1 cellular context compared by ENCODE assay signal in genomic region chr5:142820447-142820846, GRCh38.
TF ChIP-seq lines count a peak whose summit lies in the region.

No MANE protein-coding gene starts in this region.

TF ChIP-seq in HepG2, 621 proteins besides CTCF, POLR2A, EP300 and RAD21 (continued from another document and continues in another):
- no peak for TF ChIP-seq ARNTL (CRISPR knock-in tag; IDR thresholded peaks at IDR 0.05)
- TF ChIP-seq ZNF652 (CRISPR knock-in tag; IDR thresholded peaks at IDR 0.05; ENCODE audit: borderline replicate concordance, low read depth), result no peak
- TF ChIP-seq HNRNPL (IDR thresholded peaks at IDR 0.05; ENCODE audit: low read depth, low read length), result no peak
- TF ChIP-seq RFXANK (CRISPR knock-in tag; IDR thresholded peaks at IDR 0.05), result no peak
- no peak for TF ChIP-seq ZNF343 (CRISPR knock-in tag; IDR thresholded peaks at IDR 0.05)
- TF ChIP-seq ASH2L (IDR thresholded peaks at IDR 0.05; ENCODE audit: insufficient read length, low read depth, low read length), result peak; percentile 58
- peak; percentile 52 for TF ChIP-seq RBFOX2 (IDR thresholded peaks at IDR 0.05; ENCODE audit: low read depth, low read length)
- no peak for TF ChIP-seq TSC22D2 (CRISPR knock-in tag; IDR thresholded peaks at IDR 0.05; ENCODE audit: borderline replicate concordance)
- TF ChIP-seq SALL1 (CRISPR knock-in tag; IDR thresholded peaks at IDR 0.05), result peak; percentile 87
- TF ChIP-seq, protein P1, sequence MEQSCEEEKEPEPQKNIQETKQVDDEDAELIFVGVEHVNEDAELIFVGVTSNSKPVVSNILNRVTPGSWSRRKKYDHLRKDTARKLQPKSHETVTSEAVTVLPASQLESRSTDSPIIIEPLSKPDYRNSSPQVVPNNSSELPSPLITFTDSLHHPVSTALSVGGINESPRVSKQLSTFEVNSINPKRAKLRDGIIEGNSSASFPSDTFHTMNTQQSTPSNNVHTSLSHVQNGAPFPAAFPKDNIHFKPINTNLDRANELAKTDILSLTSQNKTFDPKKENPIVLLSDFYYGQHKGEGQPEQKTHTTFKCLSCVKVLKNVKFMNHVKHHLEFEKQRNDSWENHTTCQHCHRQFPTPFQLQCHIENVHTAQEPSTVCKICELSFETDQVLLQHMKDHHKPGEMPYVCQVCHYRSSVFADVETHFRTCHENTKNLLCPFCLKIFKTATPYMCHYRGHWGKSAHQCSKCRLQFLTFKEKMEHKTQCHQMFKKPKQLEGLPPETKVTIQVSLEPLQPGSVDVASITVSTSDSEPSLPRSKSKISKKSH (CRISPR knock-in tag; IDR thresholded peaks at IDR 0.05; ENCODE audit: borderline replicate concordance), result no peak
- TF ChIP-seq KAT8 (CRISPR knock-in tag; IDR thresholded peaks at IDR 0.05), result no peak
- no peak for TF ChIP-seq CEBPB (IDR thresholded peaks at IDR 0.05; ENCODE audit: borderline replicate concordance, low read depth, low read length)
- peak; percentile 25; the same call in 1 of the 2 replicates for TF ChIP-seq KMT2B (CRISPR knock-in tag; IDR thresholded peaks at IDR 0.05)
- TF ChIP-seq MBD4 (IDR thresholded peaks at IDR 0.05; ENCODE audit: borderline replicate concordance, low read length), result no peak
- TF ChIP-seq, protein P2, sequence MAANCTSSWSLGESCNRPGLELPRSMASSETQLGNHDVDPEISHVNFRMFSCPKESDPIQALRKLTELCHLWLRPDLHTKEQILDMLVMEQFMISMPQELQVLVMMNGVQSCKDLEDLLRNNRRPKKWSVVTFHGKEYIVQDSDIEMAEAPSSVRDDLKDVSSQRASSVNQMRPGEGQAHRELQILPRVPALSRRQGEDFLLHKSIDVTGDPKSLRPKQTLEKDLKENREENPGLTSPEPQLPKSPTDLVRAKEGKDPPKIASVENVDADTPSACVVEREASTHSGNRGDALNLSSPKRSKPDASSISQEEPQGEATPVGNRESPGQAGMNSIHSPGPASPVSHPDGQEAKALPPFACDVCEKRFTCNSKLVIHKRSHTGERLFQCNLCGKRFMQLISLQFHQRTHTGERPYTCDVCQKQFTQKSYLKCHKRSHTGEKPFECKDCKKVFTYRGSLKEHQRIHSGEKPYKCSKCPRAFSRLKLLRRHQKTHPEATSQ (CRISPR knock-in tag; IDR thresholded peaks at IDR 0.05; ENCODE audit: borderline replicate concordance), result no peak; the same call in 1 of the 2 replicates
- TF ChIP-seq, protein P3, sequence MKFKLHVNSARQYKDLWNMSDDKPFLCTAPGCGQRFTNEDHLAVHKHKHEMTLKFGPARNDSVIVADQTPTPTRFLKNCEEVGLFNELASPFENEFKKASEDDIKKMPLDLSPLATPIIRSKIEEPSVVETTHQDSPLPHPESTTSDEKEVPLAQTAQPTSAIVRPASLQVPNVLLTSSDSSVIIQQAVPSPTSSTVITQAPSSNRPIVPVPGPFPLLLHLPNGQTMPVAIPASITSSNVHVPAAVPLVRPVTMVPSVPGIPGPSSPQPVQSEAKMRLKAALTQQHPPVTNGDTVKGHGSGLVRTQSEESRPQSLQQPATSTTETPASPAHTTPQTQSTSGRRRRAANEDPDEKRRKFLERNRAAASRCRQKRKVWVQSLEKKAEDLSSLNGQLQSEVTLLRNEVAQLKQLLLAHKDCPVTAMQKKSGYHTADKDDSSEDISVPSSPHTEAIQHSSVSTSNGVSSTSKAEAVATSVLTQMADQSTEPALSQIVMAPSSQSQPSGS (CRISPR knock-in tag; IDR thresholded peaks at IDR 0.05), result peak; percentile 24; the same call in 1 of the 2 replicates
- TF ChIP-seq ZBTB25 (CRISPR knock-in tag; IDR thresholded peaks at IDR 0.05), result no peak
- no peak for TF ChIP-seq TOPORS (CRISPR knock-in tag; IDR thresholded peaks at IDR 0.05)
- peak; percentile 65 for TF ChIP-seq HDAC1 (CRISPR knock-in tag; IDR thresholded peaks at IDR 0.05)
- TF ChIP-seq, protein P4, sequence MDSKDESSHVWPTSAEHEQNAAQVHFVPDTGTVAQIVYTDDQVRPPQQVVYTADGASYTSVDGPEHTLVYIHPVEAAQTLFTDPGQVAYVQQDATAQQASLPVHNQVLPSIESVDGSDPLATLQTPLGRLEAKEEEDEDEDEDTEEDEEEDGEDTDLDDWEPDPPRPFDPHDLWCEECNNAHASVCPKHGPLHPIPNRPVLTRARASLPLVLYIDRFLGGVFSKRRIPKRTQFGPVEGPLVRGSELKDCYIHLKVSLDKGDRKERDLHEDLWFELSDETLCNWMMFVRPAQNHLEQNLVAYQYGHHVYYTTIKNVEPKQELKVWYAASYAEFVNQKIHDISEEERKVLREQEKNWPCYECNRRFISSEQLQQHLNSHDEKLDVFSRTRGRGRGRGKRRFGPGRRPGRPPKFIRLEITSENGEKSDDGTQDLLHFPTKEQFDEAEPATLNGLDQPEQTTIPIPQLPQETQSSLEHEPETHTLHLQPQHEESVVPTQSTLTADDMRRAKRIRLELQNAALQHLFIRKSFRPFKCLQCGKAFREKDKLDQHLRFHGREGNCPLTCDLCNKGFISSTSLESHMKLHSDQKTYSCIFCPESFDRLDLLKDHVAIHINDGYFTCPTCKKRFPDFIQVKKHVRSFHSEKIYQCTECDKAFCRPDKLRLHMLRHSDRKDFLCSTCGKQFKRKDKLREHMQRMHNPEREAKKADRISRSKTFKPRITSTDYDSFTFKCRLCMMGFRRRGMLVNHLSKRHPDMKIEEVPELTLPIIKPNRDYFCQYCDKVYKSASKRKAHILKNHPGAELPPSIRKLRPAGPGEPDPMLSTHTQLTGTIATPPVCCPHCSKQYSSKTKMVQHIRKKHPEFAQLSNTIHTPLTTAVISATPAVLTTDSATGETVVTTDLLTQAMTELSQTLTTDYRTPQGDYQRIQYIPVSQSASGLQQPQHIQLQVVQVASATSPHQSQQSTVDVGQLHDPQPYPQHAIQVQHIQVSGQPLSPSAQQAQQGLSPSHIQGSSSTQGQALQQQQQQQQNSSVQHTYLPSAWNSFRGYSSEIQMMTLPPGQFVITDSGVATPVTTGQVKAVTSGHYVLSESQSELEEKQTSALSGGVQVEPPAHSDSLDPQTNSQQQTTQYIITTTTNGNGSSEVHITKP (CRISPR knock-in tag; IDR thresholded peaks at IDR 0.05; ENCODE audit: low read depth), result peak; percentile 77
- peak; percentile 81 for TF ChIP-seq HDAC2 (CRISPR knock-in tag; IDR thresholded peaks at IDR 0.05)
- TF ChIP-seq ZFX (CRISPR knock-in tag; IDR thresholded peaks at IDR 0.05; ENCODE audit: low read depth), result peak; percentile 42; the same call in 1 of the 2 replicates
- TF ChIP-seq ZNF253 (CRISPR knock-in tag; IDR thresholded peaks at IDR 0.05; ENCODE audit: borderline replicate concordance), result no peak
- TF ChIP-seq ZNF143 (CRISPR knock-in tag; IDR thresholded peaks at IDR 0.05), result no peak
- TF ChIP-seq SRSF9 (IDR thresholded peaks at IDR 0.05; ENCODE audit: borderline replicate concordance, insufficient read depth, low read depth, low read length, poor library complexity, severe bottlenecking), result no peak
- TF ChIP-seq ZNF362 (CRISPR knock-in tag; IDR thresholded peaks at IDR 0.05; ENCODE audit: borderline replicate concordance), result no peak
- no peak for TF ChIP-seq STAT5B (CRISPR knock-in tag; IDR thresholded peaks at IDR 0.05)
- TF ChIP-seq ZNF619 (CRISPR knock-in tag; IDR thresholded peaks at IDR 0.05), result no peak
- peak; percentile 53; the same call in 1 of the 2 replicates for TF ChIP-seq POLR2AphosphoS5 (IDR thresholded peaks at IDR 0.05; ENCODE audit: low read depth, low read length)
- peak; percentile 49; the same call in 1 of the 2 replicates for TF ChIP-seq DMAP1 (CRISPR knock-in tag; IDR thresholded peaks at IDR 0.05)
- no peak; the same call in 1 of the 2 replicates for TF ChIP-seq ZNF337 (CRISPR knock-in tag; IDR thresholded peaks at IDR 0.05; ENCODE audit: borderline replicate concordance, low read depth)
- TF ChIP-seq KAT7 (CRISPR knock-in tag; IDR thresholded peaks at IDR 0.05; ENCODE audit: borderline replicate concordance), result no peak
- TF ChIP-seq ZHX1 (CRISPR knock-in tag; IDR thresholded peaks at IDR 0.05; ENCODE audit: low read depth), result no peak
- no peak for TF ChIP-seq ZNF607 (CRISPR knock-in tag; IDR thresholded peaks at IDR 0.05; ENCODE audit: borderline replicate concordance)
- TF ChIP-seq NFIC (IDR thresholded peaks at IDR 0.05; ENCODE audit: low read length), result no peak
- no peak for TF ChIP-seq ZXDC (CRISPR knock-in tag; IDR thresholded peaks at IDR 0.05)
- TF ChIP-seq MED1 (CRISPR knock-in tag; IDR thresholded peaks at IDR 0.05), result peak; percentile 69
- peak; percentile 92 for TF ChIP-seq ZNF292 (CRISPR knock-in tag; IDR thresholded peaks at IDR 0.05; ENCODE audit: borderline replicate concordance, low read depth)
- no peak for TF ChIP-seq PHF20 (CRISPR knock-in tag; IDR thresholded peaks at IDR 0.05)
- TF ChIP-seq ONECUT2 (CRISPR knock-in tag; IDR thresholded peaks at IDR 0.05), result no peak
- TF ChIP-seq CSRNP1 (CRISPR knock-in tag; IDR thresholded peaks at IDR 0.05), result 0 out of 2 replicates have a peak, but pooled peaks have one; percentile 26
- TF ChIP-seq ZNF530 (CRISPR knock-in tag; IDR thresholded peaks at IDR 0.05; ENCODE audit: low read depth), result no peak
- no peak for TF ChIP-seq YEATS2 (CRISPR knock-in tag; IDR thresholded peaks at IDR 0.05; ENCODE audit: borderline replicate concordance)
- no peak for TF ChIP-seq SOX6 (IDR thresholded peaks at IDR 0.05)
- peak; percentile 60 for TF ChIP-seq SOX6 (CRISPR knock-in tag; IDR thresholded peaks at IDR 0.05)
- no peak for TF ChIP-seq ZNF546 (CRISPR knock-in tag; conservative IDR thresholded peaks at IDR 0.05)
- no peak for TF ChIP-seq PAX8 (CRISPR knock-in tag; IDR thresholded peaks at IDR 0.05; ENCODE audit: borderline replicate concordance)
- TF ChIP-seq ZSCAN25 (CRISPR knock-in tag; IDR thresholded peaks at IDR 0.05), result peak; percentile 98
